ENCODE assay signal across 10 cellular contexts in the genomic region with DNA sequence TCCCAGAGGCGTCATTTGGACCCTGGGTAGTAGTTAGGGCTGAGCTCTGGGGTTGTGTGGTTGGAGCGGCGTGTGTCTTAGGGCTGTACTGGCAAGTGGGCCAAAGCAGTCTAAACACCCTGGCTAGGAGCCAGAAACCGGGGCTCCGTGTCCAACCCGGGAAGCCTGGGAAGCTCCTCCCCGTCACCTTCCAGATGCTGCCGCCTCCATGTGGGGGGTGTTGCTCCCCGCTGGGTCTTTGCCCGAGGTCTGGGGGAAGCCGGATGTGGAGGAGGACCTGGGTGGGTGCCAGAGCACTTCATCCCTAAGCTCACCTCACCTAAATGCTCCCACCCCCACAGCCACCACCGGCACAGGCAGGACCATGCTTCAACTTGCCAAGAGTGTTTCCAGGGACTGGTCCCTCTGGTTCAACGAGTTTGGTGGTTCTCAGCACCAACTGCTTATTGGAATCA. TPM values are rescaled to one million over a fixed set of nuclear protein-coding genes. Genes with fewer than 3 reads are reported as not detected.
DNase-seq lines count a peak whose midpoint lies in the region; ATAC-seq and TF ChIP-seq lines count a peak whose summit lies in the region.
"Had no signal": no experiment of that assay in that cellular context is flagged by ENCODE, and none has a peak within 500 bp of the region (broad histone marks: within the 10 kb centered on the region; RNA-seq: fewer than 3 reads in every experiment).

No MANE protein-coding gene starts in this region.

- H3K36me3 ChIP-seq in WERI-Rb-1, result peaks cover 58% of the 10 kb centered on the region
- H3K36me3 ChIP-seq in upper lobe of right lung, result no peaks in the 10 kb centered on the region

- peaks cover 31% of the 10 kb centered on the region for H3K4me1 ChIP-seq in upper lobe of right lung

- intact Hi-C loops in upper lobe of right lung (cut with DNase I), result no loop called here

- H3K4me1 Mint-ChIP-seq in activated CD8-positive, alpha-beta memory T cell treated with anti-CD3 and anti-CD28 coated beads, Interleukin-2, amount 10 ng/mL, durations not matched to agents 7 days and 5 days, result peaks cover 2% of the 10 kb centered on the region

- H3K27me3 Mint-ChIP-seq in activated CD8-positive, alpha-beta memory T cell treated with anti-CD3 and anti-CD28 coated beads, Interleukin-2, amount 10 ng/mL, durations not matched to agents 7 days and 5 days, result no peaks in the 10 kb centered on the region
- H3K27me3 Mint-ChIP-seq: activated B cell treated with CpG ODN at 0.5 μM for 24 hours had no signal

- H3K27ac ChIP-seq in WERI-Rb-1 (no peak overlapping the region), upper lobe of right lung (no peak overlapping the region)

- TF ChIP-seq CTCF in WERI-Rb-1 (IDR thresholded peaks at IDR 0.05; ENCODE audit: low read depth, low read length), result no peak
- no peak for TF ChIP-seq CTCF in upper lobe of right lung (IDR thresholded peaks at IDR 0.05)

- H3K27me3 ChIP-seq in WERI-Rb-1 (ENCODE audit: insufficient read depth, low read depth, severe bottlenecking) (no peaks in the 10 kb centered on the region), upper lobe of right lung (no peaks in the 10 kb centered on the region)

- H3K4me3 Mint-ChIP-seq in activated CD8-positive, alpha-beta memory T cell treated with anti-CD3 and anti-CD28 coated beads, Interleukin-2, amount 10 ng/mL, durations not matched to agents 7 days and 5 days, result no peak overlapping the region
- H3K4me3 Mint-ChIP-seq: activated B cell treated with CpG ODN at 0.5 μM for 24 hours, nephron progenitor cell had no signal

- H3K9me3 ChIP-seq in WERI-Rb-1 (ENCODE audit: severe bottlenecking) (no peaks in the 10 kb centered on the region), upper lobe of right lung (no peaks in the 10 kb centered on the region)

- H3K36me3 Mint-ChIP-seq in activated CD8-positive, alpha-beta memory T cell treated with anti-CD3 and anti-CD28 coated beads, Interleukin-2, amount 10 ng/mL, durations not matched to agents 7 days and 5 days, result peaks cover 2% of the 10 kb centered on the region

- H3K27ac Mint-ChIP-seq in activated CD8-positive, alpha-beta memory T cell treated with anti-CD3 and anti-CD28 coated beads, Interleukin-2, amount 10 ng/mL, durations not matched to agents 7 days and 5 days, result no peak overlapping the region
- H3K27ac Mint-ChIP-seq: activated B cell treated with CpG ODN at 0.5 μM for 24 hours, nephron progenitor cell had no signal

- H3K9me3 Mint-ChIP-seq in activated CD8-positive, alpha-beta memory T cell treated with anti-CD3 and anti-CD28 coated beads, Interleukin-2, amount 10 ng/mL, durations not matched to agents 7 days and 5 days (ENCODE audit: low read depth), result no peaks in the 10 kb centered on the region
- H3K9me3 Mint-ChIP-seq: activated B cell treated with CpG ODN at 0.5 μM for 24 hours, nephron progenitor cell had no signal

- DNase-seq in activated CD8-positive, alpha-beta memory T cell treated with anti-CD3 and anti-CD28 coated beads, Interleukin-2, amount 50 U/mL, for 48 hours, result peak; percentile 44
- no peak for DNase-seq in activated CD8-positive, alpha-beta memory T cell treated with anti-CD3 and anti-CD28 coated beads, Interleukin-2, amount 10 ng/mL, durations not matched to agents 7 days and 5 days
- DNase-seq in WERI-Rb-1 (peak; percentile 6), kidney tubule cell (ENCODE audit: low spot score) (peak; percentile 57), upper lobe of right lung (peak; percentile 81), midbrain (lab: John Stamatoyannopoulos, UW) (no peak), T-helper 1 cell (no peak), medulla oblongata (ENCODE audit: extremely low spot score) (no peak)
- DNase-seq: activated B cell treated with CpG ODN at 0.5 μM for 24 hours, nephron progenitor cell had no signal

- CTCF ChIA-PET in activated CD8-positive, alpha-beta memory T cell treated with anti-CD3 and anti-CD28 coated beads, Interleukin-2, amount 10 ng/mL, durations not matched to agents 7 days and 5 days (lab: Charles Lee), result interaction anchor here (0.7 kb wide), 1 partner anchor 110 kb away, joined by 3 read pairs; no protein-coding TSS in a partner anchor

- H3K4me3 ChIP-seq in WERI-Rb-1 (ENCODE audit: low read depth, low read length) (no peak overlapping the region), upper lobe of right lung (no peak overlapping the region)

- no peak for ATAC-seq in activated CD8-positive, alpha-beta memory T cell treated with anti-CD3 and anti-CD28 coated beads, Interleukin-2, amount 10 ng/mL, durations not matched to agents 7 days and 5 days
- peak; percentile 76 for ATAC-seq in upper lobe of right lung

RNA-seq across cellular contexts. Expression of gene TET3, which starts 25.4 kb away (rescaled TPM):
- total RNA-seq in activated CD8-positive, alpha-beta memory T cell treated with anti-CD3 and anti-CD28 coated beads, Interleukin-2, amount 10 ng/mL, durations not matched to agents 7 days and 5 days, result 10 to 100 TPM; 12.7 to 13.7 TPM
- 19.9 TPM for total RNA-seq in upper lobe of right lung

Comparison
In these comparisons a context has a peak if more than half of its experiments do, and no peak if none do; other contexts are left out.
1. DNase-seq: peak in activated CD8-positive, alpha-beta memory T cell treated with anti-CD3 and anti-CD28 coated beads, Interleukin-2, amount 50 U/mL, for 48 hours (single experiment), WERI-Rb-1 (single experiment), kidney tubule cell (single experiment) and upper lobe of right lung (single experiment); none in activated CD8-positive, alpha-beta memory T cell treated with anti-CD3 and anti-CD28 coated beads, Interleukin-2, amount 10 ng/mL, durations not matched to agents 7 days and 5 days (single experiment), midbrain (single experiment), T-helper 1 cell (0 of 5) and medulla oblongata (single experiment).